8 cellular contexts compared by ENCODE assay signal in the genomic region with DNA sequence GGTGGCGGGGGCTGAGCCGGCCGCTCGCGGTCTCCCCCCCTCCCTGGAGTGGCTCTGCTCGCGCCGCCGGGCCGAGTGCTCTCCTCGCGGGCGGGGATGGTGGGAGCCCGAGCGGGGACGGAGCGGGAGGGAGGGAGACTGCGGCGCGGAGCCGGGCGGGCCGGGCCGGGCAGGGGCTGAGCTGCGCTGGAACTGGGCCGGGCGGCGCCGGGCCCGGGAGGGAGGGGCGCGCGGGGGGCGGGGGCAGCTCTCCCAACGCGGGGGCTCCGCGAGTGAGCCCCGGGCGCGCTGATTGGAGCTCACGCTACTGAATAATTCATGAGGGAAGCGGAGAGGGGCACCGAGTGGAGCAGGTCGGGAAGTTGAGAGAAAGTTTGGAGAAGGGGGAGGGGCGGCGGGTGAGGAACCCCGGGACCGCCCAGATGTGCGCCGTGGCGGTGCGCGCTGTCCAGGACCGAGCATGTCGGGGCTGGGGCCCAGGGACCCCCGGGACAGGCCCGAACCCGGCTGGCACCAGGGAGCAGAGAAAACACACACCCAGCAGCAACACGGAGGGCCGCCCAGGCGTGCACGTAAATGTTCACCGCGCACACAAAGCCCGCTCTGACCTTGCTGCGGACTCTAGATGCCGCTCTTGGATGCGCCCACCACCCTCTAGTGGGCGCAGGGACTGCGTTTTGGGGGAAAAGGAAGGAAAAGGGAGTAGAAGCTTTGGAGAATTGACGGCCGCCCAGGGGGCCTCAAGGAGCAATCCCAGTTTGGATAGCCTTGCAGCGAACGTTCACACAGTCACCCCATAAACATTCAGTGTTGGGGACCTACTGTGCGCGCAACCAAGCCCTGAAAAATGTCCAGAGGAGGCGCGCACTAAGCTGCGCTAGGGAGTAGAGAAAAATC. TPM values are rescaled to one million over a fixed set of nuclear protein-coding genes. Genes with fewer than 3 reads are reported as not detected.
A peak's percentile ranks its signal among the peaks of the same experiment; 100 is the strongest.
DNase-seq lines count a peak whose midpoint lies in the region; ATAC-seq and TF ChIP-seq lines count a peak whose summit lies in the region.

A gene (minus strand): TSS at position 194 of the 897 bp plus-strand sequence. CDS start 493 bp downstream, outside the sequence.

- DNase-seq in activated naive CD4-positive, alpha-beta T cell treated with anti-CD3 and anti-CD28 coated beads for 36 hours: peak; percentile 13
- no peak for DNase-seq in activated naive CD4-positive, alpha-beta T cell treated with Interleukin-2 at 50 U/mL for 16 hours
- DNase-seq in NT2/D1 (ENCODE audit: low read depth, low spot score): peak; percentile 91
- no peak for DNase-seq in cerebellum (ENCODE audit: low spot score)
- peak; percentile 94 for DNase-seq in islet precursor cell
- peak; percentile 87 for DNase-seq in spleen

- peaks cover 31% of the 10 kb centered on the region for H3K27me3 Mint-ChIP-seq in activated naive CD4-positive, alpha-beta T cell treated with anti-CD3 and anti-CD28 coated beads for 36 hours (ENCODE audit: low read depth)

- H3K4me3 ChIP-seq in NT2/D1 (ENCODE audit: insufficient read length, low read depth) (peak within 1 kb of the TSS; percentile 66), spleen (peak within 1 kb of the TSS; percentile 45 to 80 (median 60))

- TF ChIP-seq POLR2A in spleen (IDR thresholded peaks at IDR 0.05): no peak

- H3K27ac ChIP-seq in spleen: peak within 1 kb of the TSS; percentile 35 to 87 (median 76)

- 1 to 2% (median 1%) methylated on average over 48 to 80 of the region's 80 CpGs for WGBS in spleen, 5 donors

- H3K27me3 ChIP-seq in NT2/D1 (ENCODE audit: insufficient read depth, insufficient read length) (no peaks in the 10 kb centered on the region), spleen (replicated peaks in 1 of 7) (peaks cover 0 to 68% (median 20%) of the 10 kb centered on the region in 7 donors)

- H3K4me3 Mint-ChIP-seq in activated naive CD4-positive, alpha-beta T cell treated with anti-CD3 and anti-CD28 coated beads for 36 hours: peak within 1 kb of the TSS; percentile 63

- H3K9ac ChIP-seq in NT2/D1 (ENCODE audit: insufficient read length, low read depth): peak within 1 kb of the TSS; percentile 87

- CTCF ChIA-PET in activated naive CD4-positive, alpha-beta T cell treated with anti-CD3 and anti-CD28 coated beads for 36 hours (lab: Charles Lee): interaction anchor here (1.5 kb wide), 1 partner anchor 23 kb away, joined by 5 read pairs; no protein-coding TSS in a partner anchor

- no peaks in the 10 kb centered on the region for H3K36me3 Mint-ChIP-seq in activated naive CD4-positive, alpha-beta T cell treated with anti-CD3 and anti-CD28 coated beads for 36 hours (ENCODE audit: low read depth)

- peaks cover 14% of the 10 kb centered on the region for H3K4me1 Mint-ChIP-seq in activated naive CD4-positive, alpha-beta T cell treated with anti-CD3 and anti-CD28 coated beads for 36 hours (ENCODE audit: low read depth)

- H3K9me3 Mint-ChIP-seq in activated naive CD4-positive, alpha-beta T cell treated with anti-CD3 and anti-CD28 coated beads for 36 hours: no peaks in the 10 kb centered on the region

- H3K27ac Mint-ChIP-seq in activated naive CD4-positive, alpha-beta T cell treated with anti-CD3 and anti-CD28 coated beads for 36 hours: no peak within 1 kb of the TSS

- H3K4me1 ChIP-seq in NT2/D1 (ENCODE audit: insufficient read depth, insufficient read length): peaks cover 5% of the 10 kb centered on the region
- peaks cover 2 to 77% (median 51%) of the 10 kb centered on the region in 6 donors for H3K4me1 ChIP-seq in spleen

- ATAC-seq in HG03457 (IDR thresholded peaks at IDR 0.05; ENCODE audit: unreplicated experiment) (no peak), HG03108 (IDR thresholded peaks at IDR 0.05; ENCODE audit: unreplicated experiment) (no peak)

- intact Hi-C loops in activated naive CD4-positive, alpha-beta T cell treated with anti-CD3 and anti-CD28 coated beads for 36 hours (cut with micrococcal nuclease): no loop called here
- intact Hi-C loops in spleen (cut with DNase I; ENCODE audit: low total_unique reads): no loop called here

- TF ChIP-seq CTCF in spleen (IDR thresholded peaks at IDR 0.05 in 8 of 11, conservative IDR thresholded peaks at IDR 0.05 in 3 of 11): peak in 2 of 11 experiments; percentile 7 to 8

- H3K9me3 ChIP-seq in NT2/D1 (ENCODE audit: insufficient read depth, low read length) (no peaks in the 10 kb centered on the region), spleen (no peaks in the 10 kb centered on the region)

- H3K36me3 ChIP-seq in NT2/D1 (ENCODE audit: insufficient read depth, insufficient read length, low read length): peaks cover 24% of the 10 kb centered on the region
- peaks cover 0 to 18% (median 9%) of the 10 kb centered on the region in 6 donors for H3K36me3 ChIP-seq in spleen

RNA-seq across cellular contexts. Expression of the gene that starts here (rescaled TPM):
- 1 to 10 TPM; 5.9 to 6.0 TPM for total RNA-seq in activated naive CD4-positive, alpha-beta T cell treated with anti-CD3 and anti-CD28 coated beads for 36 hours
- total RNA-seq in cerebellum (21.9 TPM), spleen (100 to 1,000 TPM in 5 of 7 donors, 10 to 100 TPM in 2; 82.9 to 157 (median 109) TPM)
- polyA plus RNA-seq in spleen: 10 to 100 TPM; 14.8 to 34.7 (median 21.4) TPM

Comparison
In these comparisons a context has a peak if more than half of its experiments do, and no peak if none do; other contexts are left out.
1. DNase-seq: peak in activated naive CD4-positive, alpha-beta T cell treated with anti-CD3 and anti-CD28 coated beads for 36 hours (single experiment), NT2/D1 (single experiment), islet precursor cell (single experiment) and spleen (single experiment); none in activated naive CD4-positive, alpha-beta T cell treated with Interleukin-2 at 50 U/mL for 16 hours (single experiment) and cerebellum (single experiment).